Comparison of ENCODE assay signal across 1 cellular context in genomic region chrX:12974797-12975669, GRCh38.
TF ChIP-seq lines count a peak whose summit lies in the region.

Gene TMSB4X (plus strand): TSS chrX:12975110.

TF ChIP-seq in K562, 482 proteins besides CTCF, POLR2A, EP300 and RAD21 (continued from another document and continues in another):
- no peak for TF ChIP-seq HINFP (tag; conservative IDR thresholded peaks at IDR 0.05; ENCODE audit: low read depth)
- peak; percentile 81 for TF ChIP-seq ZBTB7A (IDR thresholded peaks at IDR 0.05; ENCODE audit: borderline replicate concordance, control insufficient read depth, low read depth, low read length)
- TF ChIP-seq ELF2 (CRISPR knock-in tag; IDR thresholded peaks at IDR 0.05), result no peak
- TF ChIP-seq ESRRA (IDR thresholded peaks at IDR 0.05; ENCODE audit: borderline replicate concordance, low read depth), result peak; percentile 14; the same call in 1 of the 2 replicates
- TF ChIP-seq NFYB (IDR thresholded peaks at IDR 0.05; ENCODE audit: extremely low read depth, insufficient read length), result no peak
- no peak for TF ChIP-seq HMBOX1 (IDR thresholded peaks at IDR 0.05)
- TF ChIP-seq ZNF280A (IDR thresholded peaks at IDR 0.05; ENCODE audit: low read depth, partially characterized antibody), result no peak
- no peak for TF ChIP-seq ZBTB12 (CRISPR knock-in tag; IDR thresholded peaks at IDR 0.05)
- TF ChIP-seq ZNF408 (CRISPR knock-in tag; IDR thresholded peaks at IDR 0.05; ENCODE audit: low read depth), result no peak
- no peak for TF ChIP-seq CBX5 (IDR thresholded peaks at IDR 0.05; ENCODE audit: borderline replicate concordance, low read depth)
- TF ChIP-seq PCBP2 (IDR thresholded peaks at IDR 0.05; ENCODE audit: low read depth, low read length, poor library complexity, severe bottlenecking), result no peak
- peak; percentile 95 for TF ChIP-seq MTA3 (IDR thresholded peaks at IDR 0.05; ENCODE audit: borderline replicate concordance)
- no peak for TF ChIP-seq MYNN (IDR thresholded peaks at IDR 0.05)
- no peak for TF ChIP-seq MYNN (CRISPR knock-in tag; IDR thresholded peaks at IDR 0.05)
- TF ChIP-seq PREB (CRISPR knock-in tag; IDR thresholded peaks at IDR 0.05), result no peak
- TF ChIP-seq VEZF1 (CRISPR knock-in tag; IDR thresholded peaks at IDR 0.05), result peak; percentile 77
- TF ChIP-seq ZNF79 (CRISPR knock-in tag; IDR thresholded peaks at IDR 0.05; ENCODE audit: low read depth), result no peak
- no peak for TF ChIP-seq MAFK (IDR thresholded peaks at IDR 0.05; ENCODE audit: low read length)
- TF ChIP-seq ZNF57 (CRISPR knock-in tag; IDR thresholded peaks at IDR 0.05), result no peak
- no peak; the same call in 1 of the 2 replicates for TF ChIP-seq ZNF740 (CRISPR knock-in tag; IDR thresholded peaks at IDR 0.05)
- no peak for TF ChIP-seq ZNF740 (tag; IDR thresholded peaks at IDR 0.05)
- TF ChIP-seq ZFP30 (CRISPR knock-in tag; IDR thresholded peaks at IDR 0.05; ENCODE audit: borderline replicate concordance), result no peak
- TF ChIP-seq ATF1 (CRISPR knock-in tag; IDR thresholded peaks at IDR 0.05), result no peak
- TF ChIP-seq ATF1 (tag; IDR thresholded peaks at IDR 0.05), result peak; percentile 88
- TF ChIP-seq HDAC1 (IDR thresholded peaks at IDR 0.05), result 0 out of 4 replicates have a peak, but pooled peaks of 1 of the 2 experiments have one; percentile 7
- no peak for TF ChIP-seq EHMT2 (IDR thresholded peaks at IDR 0.05)
- TF ChIP-seq HMG20A (CRISPR knock-in tag; conservative IDR thresholded peaks at IDR 0.05), result no peak
- no peak for TF ChIP-seq MAFG (tag; conservative IDR thresholded peaks at IDR 0.05)
- no peak for TF ChIP-seq PHF21A (IDR thresholded peaks at IDR 0.05; ENCODE audit: borderline replicate concordance, low read depth)
- peak; percentile 99 for TF ChIP-seq KDM5B (IDR thresholded peaks at IDR 0.05; ENCODE audit: insufficient replicate concordance, low read depth, low read length)
- peak; percentile 83 for TF ChIP-seq CXXC5 (CRISPR knock-in tag; IDR thresholded peaks at IDR 0.05)
- TF ChIP-seq ZNF253 (CRISPR knock-in tag; conservative IDR thresholded peaks at IDR 0.05), result no peak
- no peak for TF ChIP-seq SMAD2 (IDR thresholded peaks at IDR 0.05; ENCODE audit: low read depth, low read length)
- no peak for TF ChIP-seq ZNF696 (CRISPR knock-in tag; conservative IDR thresholded peaks at IDR 0.05)
- TF ChIP-seq KLF10 (CRISPR knock-in tag; IDR thresholded peaks at IDR 0.05), result no peak
- TF ChIP-seq ZNF699 (CRISPR knock-in tag; IDR thresholded peaks at IDR 0.05; ENCODE audit: insufficient replicate concordance), result no peak
- TF ChIP-seq CBFA2T2 (conservative IDR thresholded peaks at IDR 0.05), result no peak
- TF ChIP-seq ZSCAN29 (IDR thresholded peaks at IDR 0.05), result peak; percentile 60; the same call in 1 of the 2 replicates
- no peak for TF ChIP-seq SIN3B (IDR thresholded peaks at IDR 0.05; ENCODE audit: low read depth)
- no peak for TF ChIP-seq FOXA1 (IDR thresholded peaks at IDR 0.05; ENCODE audit: borderline replicate concordance)
- TF ChIP-seq DMBX1 (CRISPR knock-in tag; IDR thresholded peaks at IDR 0.05; ENCODE audit: borderline replicate concordance), result no peak
- no peak for TF ChIP-seq ZNF24 (IDR thresholded peaks at IDR 0.05)
- TF ChIP-seq ZNF695 (CRISPR knock-in tag; IDR thresholded peaks at IDR 0.05), result no peak
- peak; percentile 21; the same call in 1 of the 2 replicates for TF ChIP-seq SMC3 (conservative IDR thresholded peaks at IDR 0.05; ENCODE audit: insufficient read depth, low read depth, low read length)
- TF ChIP-seq PCBP1 (IDR thresholded peaks at IDR 0.05; ENCODE audit: low read depth, low read length, poor library complexity, severe bottlenecking), result peak; percentile 74
- TF ChIP-seq PHB2 (IDR thresholded peaks at IDR 0.05; ENCODE audit: low read depth), result no peak
- TF ChIP-seq U2AF2 (optimal IDR thresholded peaks at IDR 0.05; ENCODE audit: low read depth, low read length), result no peak
- TF ChIP-seq ZBTB43 (CRISPR knock-in tag; IDR thresholded peaks at IDR 0.05), result no peak
- TF ChIP-seq IRF1 (CRISPR knock-in tag; IDR thresholded peaks at IDR 0.05; ENCODE audit: borderline replicate concordance), result no peak
- no peak for TF ChIP-seq ATF2 (CRISPR knock-in tag; IDR thresholded peaks at IDR 0.05)
- no peak for TF ChIP-seq CBFA2T3 (IDR thresholded peaks at IDR 0.05)
- no peak for TF ChIP-seq IFI16 (CRISPR knock-in tag; IDR thresholded peaks at IDR 0.05)
- TF ChIP-seq RCOR1 (IDR thresholded peaks at IDR 0.05; ENCODE audit: borderline replicate concordance in 1 of 2, low read depth in 2 of 2, low read length in 2 of 2), result peak in 1 of 2 experiments; percentile 27; a peak in 1 of 4 replicates
- no peak for TF ChIP-seq MIER1 (IDR thresholded peaks at IDR 0.05; ENCODE audit: low read depth)
- no peak for TF ChIP-seq ZNF133 (CRISPR knock-in tag; IDR thresholded peaks at IDR 0.05)
- TF ChIP-seq POLR2B (IDR thresholded peaks at IDR 0.05; ENCODE audit: low read depth, partially characterized antibody), result peak; percentile 98
